ENCODE assay signal across 10 cellular contexts in the genomic region with DNA sequence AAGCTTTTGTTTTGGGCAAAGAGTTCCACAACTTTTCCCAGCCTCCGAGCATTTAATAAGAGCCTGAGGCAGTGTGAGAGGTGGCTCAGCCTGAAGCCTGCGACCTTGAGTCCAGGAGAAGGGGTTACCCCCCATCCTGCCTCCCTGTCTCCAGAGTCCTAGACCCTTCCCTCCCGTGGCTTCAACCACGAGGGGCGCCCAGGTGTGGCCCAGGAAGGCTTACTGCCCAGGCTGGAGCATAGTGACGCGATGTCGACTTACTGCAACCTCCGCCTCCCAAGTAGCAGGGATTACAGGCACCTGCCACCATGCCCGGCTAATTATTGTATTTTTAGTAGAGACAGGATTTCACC. TPM values are rescaled to one million over a fixed set of nuclear protein-coding genes. Genes with fewer than 3 reads are reported as not detected.
DNase-seq lines count a peak whose midpoint lies in the region; TF ChIP-seq lines count a peak whose summit lies in the region.
"Had no signal": no experiment of that assay in that cellular context is flagged by ENCODE, and none has a peak within 500 bp of the region (broad histone marks: within the 10 kb centered on the region; RNA-seq: fewer than 3 reads in every experiment).

No MANE protein-coding gene starts in this region.

- intact Hi-C loops in transverse colon (cut with DNase I; ENCODE audit: low total_unique reads), result no loop called here

- TF ChIP-seq CTCF in choroid plexus epithelial cell (conservative IDR thresholded peaks at IDR 0.05; ENCODE audit: low read depth, low read length) (no peak), transverse colon (IDR thresholded peaks at IDR 0.05) (no peak)

- CTCF ChIA-PET in activated naive CD4-positive, alpha-beta T cell treated with anti-CD3 and anti-CD28 coated beads, Interleukin-2, amount 10 ng/mL, durations not matched to agents 7 days and 5 days (lab: Charles Lee), result no interaction called here

- peaks cover 14% of the 10 kb centered on the region for H3K4me1 Mint-ChIP-seq in activated naive CD4-positive, alpha-beta T cell treated with anti-CD3 and anti-CD28 coated beads, Interleukin-2, amount 10 ng/mL, durations not matched to agents 7 days and 5 days

- H3K4me1 ChIP-seq in mesodermal cell (ENCODE audit: control insufficient read depth, insufficient read depth, low read length, poor library complexity, severe bottlenecking) (no peaks in the 10 kb centered on the region), transverse colon (peaks cover 5 to 9% (median 7%) of the 10 kb centered on the region in 4 donors)

- TF ChIP-seq EP300 in transverse colon (IDR thresholded peaks at IDR 0.05; ENCODE audit: low read depth), result no peak

- H3K4me3 ChIP-seq in choroid plexus epithelial cell (ENCODE audit: low read depth, low read length), result peak overlapping the region; percentile 61
- H3K4me3 ChIP-seq in mesodermal cell (ENCODE audit: extremely low read depth, insufficient read depth, low read length, poor library complexity, severe bottlenecking), result peak overlapping the region; percentile 44
- peak overlapping the region in 3 of 4 donors; percentile 42 to 51 (median 51) for H3K4me3 ChIP-seq in transverse colon

- H3K9me3 ChIP-seq in mesodermal cell (ENCODE audit: control insufficient read depth, low read length) (no peaks in the 10 kb centered on the region), transverse colon (no peaks in the 10 kb centered on the region)

- WGBS in mesodermal cell (ENCODE audit: insufficient coverage in 2 of 2), 2 experiments, result 85 to 88% methylated on average over 7 of the region's 10 CpGs
- WGBS in transverse colon (ENCODE audit: low coverage in 1 of 2), 2 donors, result 80% methylated on average over 10 of the region's 10 CpGs; no CpG with 5 or more reads in 1 of the 2 donors

- peaks cover 6% of the 10 kb centered on the region for H3K27me3 ChIP-seq in transverse colon

- TF ChIP-seq POLR2A in transverse colon (IDR thresholded peaks at IDR 0.05), result no peak

- H3K36me3 ChIP-seq in mesodermal cell (ENCODE audit: control insufficient read depth, insufficient read depth, low read length) (no peaks in the 10 kb centered on the region), transverse colon (no peaks in the 10 kb centered on the region)

- DNase-seq in activated naive CD4-positive, alpha-beta T cell treated with anti-CD3 and anti-CD28 coated beads, Interleukin-2, amount 10 ng/mL, durations not matched to agents 7 days and 5 days, result no peak
- DNase-seq in activated naive CD4-positive, alpha-beta T cell treated with Interleukin-2 at 50 U/mL for 16 hours, result no peak
- DNase-seq in choroid plexus epithelial cell (ENCODE audit: low read depth) (no peak), transverse colon (no peak), NCI-H226 (no peak), islet precursor cell (no peak), superior temporal gyrus (ENCODE audit: extremely low spot score) (no peak)
- DNase-seq: activated CD4-positive, CD25-positive, alpha-beta regulatory T cell treated with anti-CD3 and anti-CD28 coated beads, Interleukin-2, amount 50 U/mL, for 72 hours; erythroblast had no signal

- H3K27ac ChIP-seq in mesodermal cell (ENCODE audit: low read depth, low read length, severe bottlenecking), result no peak overlapping the region
- H3K27ac ChIP-seq in transverse colon, result no peak overlapping the region

- H3K4me3 Mint-ChIP-seq in activated naive CD4-positive, alpha-beta T cell treated with anti-CD3 and anti-CD28 coated beads, Interleukin-2, amount 10 ng/mL, durations not matched to agents 7 days and 5 days, result peak overlapping the region; percentile 79

- in situ Hi-C loops in transverse colon (cut with MboI; ENCODE audit: low pct_ligation_motif_present in 1 of 4, low pct_unique_long_range_greater_than_20kb in 1 of 4, low sequenced_read_pairs in 3 of 4), result loop anchor here in 2 of 4 donors (10.0 to 25.0 kb wide), 2 partner anchors 49 to 271 kb away; partner anchors contain the start of gene CFAP251 (in 1 of the 2)

- H3K27ac Mint-ChIP-seq in activated naive CD4-positive, alpha-beta T cell treated with anti-CD3 and anti-CD28 coated beads, Interleukin-2, amount 10 ng/mL, durations not matched to agents 7 days and 5 days, result no peak overlapping the region

- peaks cover 40% of the 10 kb centered on the region for H3K27me3 Mint-ChIP-seq in activated naive CD4-positive, alpha-beta T cell treated with anti-CD3 and anti-CD28 coated beads, Interleukin-2, amount 10 ng/mL, durations not matched to agents 7 days and 5 days

- no peaks in the 10 kb centered on the region for H3K9me3 Mint-ChIP-seq in activated naive CD4-positive, alpha-beta T cell treated with anti-CD3 and anti-CD28 coated beads, Interleukin-2, amount 10 ng/mL, durations not matched to agents 7 days and 5 days

- H3K36me3 Mint-ChIP-seq in activated naive CD4-positive, alpha-beta T cell treated with anti-CD3 and anti-CD28 coated beads, Interleukin-2, amount 10 ng/mL, durations not matched to agents 7 days and 5 days, result no peaks in the 10 kb centered on the region

RNA-seq across cellular contexts. Expression of gene LRRC43, which starts 0.6 kb away (rescaled TPM):
- polyA plus RNA-seq in mesodermal cell (2013, experiment 1 of 2), result 0.66 TPM
- polyA plus RNA-seq in mesodermal cell (2013, experiment 2 of 2), result 1.2 TPM
- under 1 TPM in 1 of 4 donors, not detected in 3; 0.64 TPM for total RNA-seq in transverse colon

RNA-seq across cellular contexts. Expression of gene IL31, which starts 9.5 kb away (rescaled TPM):
- not detected for polyA plus RNA-seq in mesodermal cell (2013, experiment 1 of 2)
- not detected for polyA plus RNA-seq in mesodermal cell (2013, experiment 2 of 2)
- total RNA-seq in transverse colon, result not detected

RNA-seq across cellular contexts. Expression of gene B3GNT4, which starts 19.9 kb away (rescaled TPM):
- 0.29 TPM for polyA plus RNA-seq in mesodermal cell (2013, experiment 1 of 2)
- polyA plus RNA-seq in mesodermal cell (2013, experiment 2 of 2), result 0.30 TPM
- 1 to 10 TPM in 1 of 4 donors, not detected in 3; 1.3 TPM for total RNA-seq in transverse colon

RNA-seq across cellular contexts. Expression of gene DIABLO, which starts 42.3 kb away (rescaled TPM):
- polyA plus RNA-seq in mesodermal cell (2013, experiment 1 of 2), result 70.3 TPM
- polyA plus RNA-seq in mesodermal cell (2013, experiment 2 of 2), result 61.7 TPM
- 100 to 1,000 TPM in 1 of 4 donors, 10 to 100 TPM in 3; 10.5 to 121 (median 54.3) TPM for total RNA-seq in transverse colon
